ENCODE assay signal across 24 cellular contexts in the genomic region with DNA sequence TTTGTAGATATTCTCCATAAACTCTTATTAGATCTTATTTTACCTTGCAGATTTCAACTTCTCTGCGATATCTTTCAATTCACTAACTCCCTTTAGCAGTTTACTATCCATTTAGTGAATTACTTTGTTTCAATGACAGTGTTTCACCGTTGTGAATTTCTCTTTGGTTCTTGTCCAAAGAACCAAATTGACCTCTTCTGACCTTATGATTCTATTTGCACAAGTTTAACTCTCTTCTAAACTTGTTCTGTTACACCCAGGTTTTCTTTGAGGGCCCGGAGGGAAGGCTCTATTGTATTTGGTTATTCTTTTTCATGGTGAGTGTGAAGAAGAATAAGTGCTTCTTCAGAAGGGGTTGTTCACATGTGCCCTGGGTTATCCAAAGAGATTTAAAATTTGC.
"Had no signal": no experiment of that assay in that cellular context is flagged by ENCODE, and none has a peak within 500 bp of the region (broad histone marks: within the 10 kb centered on the region; RNA-seq: fewer than 3 reads in every experiment).

No MANE protein-coding gene starts in this region.

- H3K27me3 ChIP-seq: SJSA1 had no signal

- ATAC-seq: activated T-cell treated with anti-CD3 and anti-CD28 coated beads, Interleukin-2, amount 50 U/mL, for 4 hours; Panc1; SK-N-SH treated with all-trans-retinoic acid at 6 μM for 48 hours had no signal

- H3K4me3 Mint-ChIP-seq: activated B cell treated with CpG ODN at 0.5 μM for 24 hours; activated CD4-positive, alpha-beta memory T cell treated with anti-CD3 and anti-CD28 coated beads for 36 hours; activated CD4-positive, alpha-beta T cell treated with anti-CD3 and anti-CD28 coated beads, Interleukin-2, amount 10 ng/mL, durations not matched to agents 7 days and 5 days; activated naive CD8-positive, alpha-beta T cell; activated T-cell treated with anti-CD3 and anti-CD28 coated beads, Interleukin-2, amount 50 U/mL, for 4 hours; T-helper 1 cell treated with Interleukin-12 subunit alpha and Interleukin-12 subunit beta and Interleukin-4 antibody, amounts not matched to agents 30 μg/mL and 1 μg/mL, for 36 hours had no signal

- DNase-seq: activated B cell treated with CpG ODN at 0.5 μM for 24 hours; activated CD4-positive, alpha-beta memory T cell treated with anti-CD3 and anti-CD28 coated beads for 36 hours; activated CD4-positive, alpha-beta T cell treated with anti-CD3 and anti-CD28 coated beads, Interleukin-2, amount 10 ng/mL, durations not matched to agents 7 days and 5 days; activated CD8-positive, alpha-beta memory T cell treated with anti-CD3 and anti-CD28 coated beads for 24 hours; activated effector memory CD4-positive, alpha-beta T cell treated with anti-CD3 and anti-CD28 coated beads, Interleukin-2, amount 50 U/mL, for 16 hours; activated naive CD4-positive, alpha-beta T cell treated with Interleukin-2 at 50 U/mL for 16 hours; activated T-cell treated with anti-CD3 and anti-CD28 coated beads, Interleukin-2, amount 50 U/mL, for 4 hours; amygdala; MM.1S; NCI-H1105; NCI-H1436; NCI-H1694 treated with DMSO at 0.1 percent for 48 hours; NCI-H2029 treated with DMSO at 0.1 percent for 48 hours; NK-92 treated with Interleukin-12 subunit alpha and Interleukin-12 subunit beta, amount 100 ng/mL, for 24 hours; OCI-M1; SHP77; T-helper 9 cell had no signal

- H3K4me1 Mint-ChIP-seq: activated B cell treated with CpG ODN at 0.5 μM for 24 hours had no signal

- H3K27ac ChIP-seq: RWPE1, SJSA1 had no signal

- H3K27ac Mint-ChIP-seq: activated B cell treated with CpG ODN at 0.5 μM for 24 hours; activated CD4-positive, alpha-beta memory T cell treated with anti-CD3 and anti-CD28 coated beads for 36 hours; activated CD4-positive, alpha-beta T cell treated with anti-CD3 and anti-CD28 coated beads, Interleukin-2, amount 10 ng/mL, durations not matched to agents 7 days and 5 days; activated naive CD8-positive, alpha-beta T cell; T-helper 1 cell treated with Interleukin-12 subunit alpha and Interleukin-12 subunit beta and Interleukin-4 antibody, amounts not matched to agents 30 μg/mL and 1 μg/mL, for 36 hours had no signal

- H3K27me3 Mint-ChIP-seq: activated B cell treated with CpG ODN at 0.5 μM for 24 hours; activated naive CD8-positive, alpha-beta T cell had no signal

- H3K36me3 Mint-ChIP-seq: activated CD4-positive, alpha-beta memory T cell treated with anti-CD3 and anti-CD28 coated beads for 36 hours; brain had no signal

- H3K4me3 ChIP-seq: SJSA1 had no signal

- H3K9me3 ChIP-seq: SJSA1 had no signal

- H3K36me3 ChIP-seq: SJSA1 had no signal

- H3K9me3 Mint-ChIP-seq: activated B cell treated with CpG ODN at 0.5 μM for 24 hours; activated CD4-positive, alpha-beta memory T cell treated with anti-CD3 and anti-CD28 coated beads for 36 hours; activated CD4-positive, alpha-beta T cell treated with anti-CD3 and anti-CD28 coated beads, Interleukin-2, amount 10 ng/mL, durations not matched to agents 7 days and 5 days; activated T-cell treated with anti-CD3 and anti-CD28 coated beads, Interleukin-2, amount 50 U/mL, for 4 hours; T-helper 1 cell treated with Interleukin-12 subunit alpha and Interleukin-12 subunit beta and Interleukin-4 antibody, amounts not matched to agents 30 μg/mL and 1 μg/mL, for 36 hours had no signal
